ENCODE assay signal across 1 cellular context in the genomic region with DNA sequence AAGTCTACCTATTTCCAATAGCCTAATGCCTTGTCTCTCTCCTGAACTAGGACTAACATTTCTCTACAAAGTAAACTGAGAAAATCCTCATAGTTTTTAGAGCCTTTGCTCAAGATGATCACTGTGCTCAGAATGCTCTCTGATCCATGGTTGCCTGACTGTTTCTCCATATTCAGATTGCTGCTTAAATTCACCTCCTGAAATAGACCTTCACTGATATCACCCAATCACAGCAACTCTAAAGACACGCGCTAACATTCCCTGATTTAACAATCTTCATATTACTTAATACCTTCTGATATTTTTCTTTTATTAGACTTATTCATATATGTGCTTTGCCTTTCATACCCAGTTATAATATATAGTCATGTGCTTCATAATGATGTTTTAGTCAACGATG.
TF ChIP-seq lines count a peak whose summit lies in the region.

No MANE protein-coding gene starts in this region.

TF ChIP-seq in SK-N-SH, 30 proteins besides CTCF, POLR2A, EP300 and RAD21 (continued from another document):
- TF ChIP-seq, protein P1, sequence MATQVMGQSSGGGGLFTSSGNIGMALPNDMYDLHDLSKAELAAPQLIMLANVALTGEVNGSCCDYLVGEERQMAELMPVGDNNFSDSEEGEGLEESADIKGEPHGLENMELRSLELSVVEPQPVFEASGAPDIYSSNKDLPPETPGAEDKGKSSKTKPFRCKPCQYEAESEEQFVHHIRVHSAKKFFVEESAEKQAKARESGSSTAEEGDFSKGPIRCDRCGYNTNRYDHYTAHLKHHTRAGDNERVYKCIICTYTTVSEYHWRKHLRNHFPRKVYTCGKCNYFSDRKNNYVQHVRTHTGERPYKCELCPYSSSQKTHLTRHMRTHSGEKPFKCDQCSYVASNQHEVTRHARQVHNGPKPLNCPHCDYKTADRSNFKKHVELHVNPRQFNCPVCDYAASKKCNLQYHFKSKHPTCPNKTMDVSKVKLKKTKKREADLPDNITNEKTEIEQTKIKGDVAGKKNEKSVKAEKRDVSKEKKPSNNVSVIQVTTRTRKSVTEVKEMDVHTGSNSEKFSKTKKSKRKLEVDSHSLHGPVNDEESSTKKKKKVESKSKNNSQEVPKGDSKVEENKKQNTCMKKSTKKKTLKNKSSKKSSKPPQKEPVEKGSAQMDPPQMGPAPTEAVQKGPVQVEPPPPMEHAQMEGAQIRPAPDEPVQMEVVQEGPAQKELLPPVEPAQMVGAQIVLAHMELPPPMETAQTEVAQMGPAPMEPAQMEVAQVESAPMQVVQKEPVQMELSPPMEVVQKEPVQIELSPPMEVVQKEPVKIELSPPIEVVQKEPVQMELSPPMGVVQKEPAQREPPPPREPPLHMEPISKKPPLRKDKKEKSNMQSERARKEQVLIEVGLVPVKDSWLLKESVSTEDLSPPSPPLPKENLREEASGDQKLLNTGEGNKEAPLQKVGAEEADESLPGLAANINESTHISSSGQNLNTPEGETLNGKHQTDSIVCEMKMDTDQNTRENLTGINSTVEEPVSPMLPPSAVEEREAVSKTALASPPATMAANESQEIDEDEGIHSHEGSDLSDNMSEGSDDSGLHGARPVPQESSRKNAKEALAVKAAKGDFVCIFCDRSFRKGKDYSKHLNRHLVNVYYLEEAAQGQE (IDR thresholded peaks at IDR 0.05; ENCODE audit: low read depth, low read length): no peak
- TF ChIP-seq, protein P2, sequence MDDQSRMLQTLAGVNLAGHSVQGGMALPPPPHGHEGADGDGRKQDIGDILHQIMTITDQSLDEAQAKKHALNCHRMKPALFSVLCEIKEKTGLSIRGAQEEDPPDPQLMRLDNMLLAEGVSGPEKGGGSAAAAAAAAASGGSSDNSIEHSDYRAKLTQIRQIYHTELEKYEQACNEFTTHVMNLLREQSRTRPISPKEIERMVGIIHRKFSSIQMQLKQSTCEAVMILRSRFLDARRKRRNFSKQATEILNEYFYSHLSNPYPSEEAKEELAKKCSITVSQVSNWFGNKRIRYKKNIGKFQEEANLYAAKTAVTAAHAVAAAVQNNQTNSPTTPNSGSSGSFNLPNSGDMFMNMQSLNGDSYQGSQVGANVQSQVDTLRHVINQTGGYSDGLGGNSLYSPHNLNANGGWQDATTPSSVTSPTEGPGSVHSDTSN (IDR thresholded peaks at IDR 0.05): no peak
- TF ChIP-seq, protein P3, sequence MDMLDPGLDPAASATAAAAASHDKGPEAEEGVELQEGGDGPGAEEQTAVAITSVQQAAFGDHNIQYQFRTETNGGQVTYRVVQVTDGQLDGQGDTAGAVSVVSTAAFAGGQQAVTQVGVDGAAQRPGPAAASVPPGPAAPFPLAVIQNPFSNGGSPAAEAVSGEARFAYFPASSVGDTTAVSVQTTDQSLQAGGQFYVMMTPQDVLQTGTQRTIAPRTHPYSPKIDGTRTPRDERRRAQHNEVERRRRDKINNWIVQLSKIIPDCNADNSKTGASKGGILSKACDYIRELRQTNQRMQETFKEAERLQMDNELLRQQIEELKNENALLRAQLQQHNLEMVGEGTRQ (IDR thresholded peaks at IDR 0.05; ENCODE audit: borderline replicate concordance, low read depth, low read length): no peak
